In the genomic region with DNA sequence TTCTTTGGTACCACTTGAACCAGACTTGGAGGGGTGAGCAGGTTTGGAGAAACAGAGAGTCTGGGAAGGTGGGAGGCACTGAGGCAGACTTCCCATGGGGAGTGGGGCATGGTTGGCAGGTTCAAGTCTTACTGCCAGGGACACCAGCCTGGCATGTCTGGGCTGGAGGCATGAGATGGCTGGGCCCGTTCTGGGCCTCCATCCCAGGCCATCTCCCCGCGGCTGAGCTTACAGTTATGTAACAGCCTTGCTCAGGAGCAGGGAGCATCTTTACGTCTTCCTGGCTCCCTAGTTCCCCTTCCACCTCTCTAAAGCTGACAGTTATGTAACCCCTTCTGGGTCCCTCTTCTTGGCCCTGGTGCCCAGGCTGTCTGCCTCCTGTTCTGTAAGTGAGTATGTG, we compare ENCODE assay signal across 25 cellular contexts. TPM values are rescaled to one million over a fixed set of nuclear protein-coding genes. Genes with fewer than 3 reads are reported as not detected.
DNase-seq lines count a peak whose midpoint lies in the region; ATAC-seq and TF ChIP-seq lines count a peak whose summit lies in the region.
"Had no signal": no experiment of that assay in that cellular context is flagged by ENCODE, and none has a peak within 500 bp of the region (broad histone marks: within the 10 kb centered on the region; RNA-seq: fewer than 3 reads in every experiment).

No MANE protein-coding gene starts in this region.

- TF ChIP-seq CTCF in breast epithelium (IDR thresholded peaks at IDR 0.05) (no peak), left lung (IDR thresholded peaks at IDR 0.05) (no peak), tibial artery (IDR thresholded peaks at IDR 0.05) (no peak)

- no peaks in the 10 kb centered on the region for H3K9me3 Mint-ChIP-seq in activated naive CD4-positive, alpha-beta T cell treated with anti-CD3 and anti-CD28 coated beads, Interleukin-2, amount 50 U/mL, for 24 hours
- H3K9me3 Mint-ChIP-seq: activated T-cell treated with anti-CD3 and anti-CD28 coated beads, Interleukin-2, amount 50 U/mL, for 72 hours; central memory CD8-positive, alpha-beta T cell; T-helper 1 cell treated with Interleukin-12 subunit alpha and Interleukin-12 subunit beta and Interleukin-4 antibody, amounts not matched to agents 30 μg/mL and 1 μg/mL, for 36 hours had no signal

- peak overlapping the region; percentile 91 to 94 for H3K27ac ChIP-seq in breast epithelium
- H3K27ac ChIP-seq in left lung = peak overlapping the region; percentile 33 to 35
- peak overlapping the region; percentile 83 to 92 for H3K27ac ChIP-seq in tibial artery
- H3K27ac ChIP-seq: HL-60, ovary, sigmoid colon had no signal

- DNase-seq in activated naive CD4-positive, alpha-beta T cell treated with Interleukin-2 at 50 U/mL for 16 hours = no peak
- DNase-seq in breast epithelium (ENCODE audit: low spot score in 2 of 2) = peak in 1 of 2 donors; percentile 37
- DNase-seq in left lung = no peak
- DNase-seq in tibial artery = no peak
- DNase-seq in HK-2 (ENCODE audit: unreplicated experiment) = no peak
- DNase-seq in inferior parietal cortex (ENCODE audit: extremely low spot score) = no peak
- DNase-seq: activated CD8-positive, alpha-beta T cell treated with anti-CD3 and anti-CD28 coated beads, Interleukin-2, amount 10 ng/mL, durations not matched to agents 7 days and 5 days; activated T-cell treated with anti-CD3 and anti-CD28 coated beads, Interleukin-2, amount 50 U/mL, for 72 hours; GF-D8; HCEC 1CT; MV-4-11; NCI-H2029 treated with DMSO at 0.1 percent for 48 hours; NCI-H526; ovary; SIG-M5; sigmoid colon had no signal

- H3K4me1 ChIP-seq in breast epithelium (peaks cover 4 to 6% of the 10 kb centered on the region in 2 donors), left lung (peaks cover 0 to 48% of the 10 kb centered on the region in 2 donors), tibial artery (peaks cover 4 to 77% (median 61%) of the 10 kb centered on the region in 4 donors)
- H3K4me1 ChIP-seq: sigmoid colon had no signal

- ATAC-seq in left lung (no peak), HG03469 (IDR thresholded peaks at IDR 0.05; ENCODE audit: unreplicated experiment) (no peak)
- ATAC-seq: activated T-cell treated with anti-CD3 and anti-CD28 coated beads, Interleukin-2, amount 50 U/mL, for 72 hours; GM12878 had no signal

- peaks cover 12% of the 10 kb centered on the region for H3K36me3 Mint-ChIP-seq in activated naive CD4-positive, alpha-beta T cell treated with anti-CD3 and anti-CD28 coated beads, Interleukin-2, amount 50 U/mL, for 24 hours

- H3K36me3 ChIP-seq in breast epithelium = no peaks in the 10 kb centered on the region
- H3K36me3 ChIP-seq in left lung = peaks cover 0 to 20% of the 10 kb centered on the region in 2 donors
- H3K36me3 ChIP-seq in tibial artery = peaks cover 0 to 5% (median 0%) of the 10 kb centered on the region in 3 donors
- H3K36me3 ChIP-seq: ovary, sigmoid colon had no signal

- peaks cover 49% of the 10 kb centered on the region for H3K4me1 Mint-ChIP-seq in activated naive CD4-positive, alpha-beta T cell treated with anti-CD3 and anti-CD28 coated beads, Interleukin-2, amount 50 U/mL, for 24 hours

- intact Hi-C loops in breast epithelium (cut with DNase I; ENCODE audit: low total_unique reads) = no loop called here
- intact Hi-C loops in left lung (cut with DNase I) = no loop called here
- intact Hi-C loops in tibial artery (cut with DNase I; ENCODE audit: low total_unique reads) = no loop called here

- no peak for TF ChIP-seq POLR2A in breast epithelium (IDR thresholded peaks at IDR 0.05)

- no peaks in the 10 kb centered on the region for H3K9me3 ChIP-seq in breast epithelium
- H3K9me3 ChIP-seq in left lung = no peaks in the 10 kb centered on the region
- H3K9me3 ChIP-seq in tibial artery = no peaks in the 10 kb centered on the region
- H3K9me3 ChIP-seq: ovary, sigmoid colon had no signal

- no peak overlapping the region for H3K4me3 Mint-ChIP-seq in activated naive CD4-positive, alpha-beta T cell treated with anti-CD3 and anti-CD28 coated beads, Interleukin-2, amount 50 U/mL, for 24 hours
- H3K4me3 Mint-ChIP-seq: activated CD8-positive, alpha-beta T cell treated with anti-CD3 and anti-CD28 coated beads, Interleukin-2, amount 10 ng/mL, durations not matched to agents 7 days and 5 days; activated T-cell treated with anti-CD3 and anti-CD28 coated beads, Interleukin-2, amount 50 U/mL, for 72 hours; CD14-positive monocyte; central memory CD8-positive, alpha-beta T cell; T-helper 1 cell treated with Interleukin-12 subunit alpha and Interleukin-12 subunit beta and Interleukin-4 antibody, amounts not matched to agents 30 μg/mL and 1 μg/mL, for 36 hours had no signal

- no peaks in the 10 kb centered on the region for H3K27me3 ChIP-seq in breast epithelium
- H3K27me3 ChIP-seq in left lung = no peaks in the 10 kb centered on the region
- H3K27me3 ChIP-seq in tibial artery = no peaks in the 10 kb centered on the region
- H3K27me3 ChIP-seq: ovary, sigmoid colon had no signal

- no peaks in the 10 kb centered on the region for H3K27me3 Mint-ChIP-seq in activated naive CD4-positive, alpha-beta T cell treated with anti-CD3 and anti-CD28 coated beads, Interleukin-2, amount 50 U/mL, for 24 hours
- H3K27me3 Mint-ChIP-seq: central memory CD8-positive, alpha-beta T cell had no signal

- H3K27ac Mint-ChIP-seq in activated naive CD4-positive, alpha-beta T cell treated with anti-CD3 and anti-CD28 coated beads, Interleukin-2, amount 50 U/mL, for 24 hours = peak overlapping the region; percentile 15
- H3K27ac Mint-ChIP-seq: activated CD8-positive, alpha-beta T cell treated with anti-CD3 and anti-CD28 coated beads, Interleukin-2, amount 10 ng/mL, durations not matched to agents 7 days and 5 days; activated T-cell treated with anti-CD3 and anti-CD28 coated beads, Interleukin-2, amount 50 U/mL, for 72 hours; T-helper 1 cell treated with Interleukin-12 subunit alpha and Interleukin-12 subunit beta and Interleukin-4 antibody, amounts not matched to agents 30 μg/mL and 1 μg/mL, for 36 hours had no signal

- H3K4me3 ChIP-seq in breast epithelium (no peak overlapping the region), left lung (no peak overlapping the region), tibial artery (no peak overlapping the region)
- H3K4me3 ChIP-seq: GM12878, ovary, sigmoid colon had no signal

RNA-seq across cellular contexts. Expression of gene VIPR1, which starts 12.4 kb away (rescaled TPM):
- 10 to 100 TPM; 16.3 to 40.2 (median 25.2) TPM for total RNA-seq in breast epithelium
- 10 to 100 TPM; 60.7 to 82.5 TPM for total RNA-seq in left lung
- total RNA-seq: fibroblast of villous mesenchyme, myocyte had no signal

Comparison
In these comparisons a context has a peak if more than half of its experiments do, and no peak if none do; other contexts are left out.
1. H3K27ac ChIP-seq: peak in every context shown above with its lines; median percentile 92 in breast epithelium; 88 in tibial artery; 34 in left lung.